Comparison of ENCODE assay signal across 8 cellular contexts in genomic region chr11:65560555-65561418, GRCh38. TPM values are rescaled to one million over a fixed set of nuclear protein-coding genes. Genes with fewer than 3 reads are reported as not detected.
A peak's percentile ranks its signal among the peaks of the same experiment; 100 is the strongest.
DNase-seq lines count a peak whose midpoint lies in the region; ATAC-seq and TF ChIP-seq lines count a peak whose summit lies in the region.

No MANE protein-coding gene starts in this region.

- H3K4me3 ChIP-seq in foreskin fibroblast (ENCODE audit: low read depth in 1 of 2, low read length in 2 of 2) (no peak overlapping the region), parathyroid adenoma (ENCODE audit: low read depth, low read length) (no peak overlapping the region), lower leg skin (ENCODE audit: low read depth, poor library complexity, severe bottlenecking) (no peak overlapping the region)

- intact Hi-C loops in lower leg skin (cut with DNase I; ENCODE audit: low total_unique reads), result no loop called here

- ATAC-seq in GM18519 (IDR thresholded peaks at IDR 0.05; ENCODE audit: low FRiP score, unreplicated experiment) (no peak), GM18873 (IDR thresholded peaks at IDR 0.05; ENCODE audit: low FRiP score, unreplicated experiment) (no peak)

- DNase-seq in NCI-H1105 treated with DMSO at 0.1 percent for 48 hours (lab: John Stamatoyannopoulos, UW) (peak; percentile 15), NCI-H1105 (lab: John Stamatoyannopoulos, UW) (no peak), SK-N-DZ (ENCODE audit: low spot score) (peak; percentile 83), foreskin fibroblast (peak; percentile 38 to 59), lower leg skin (ENCODE audit: low spot score in 2 of 2) (no peak)

- H3K9ac ChIP-seq in parathyroid adenoma, result no peak overlapping the region

- no peak for TF ChIP-seq CTCF in foreskin fibroblast (IDR thresholded peaks at IDR 0.05; ENCODE audit: low read depth, low read length)
- no peak for TF ChIP-seq CTCF in parathyroid adenoma (IDR thresholded peaks at IDR 0.05)
- TF ChIP-seq CTCF in lower leg skin (IDR thresholded peaks at IDR 0.05), result no peak

- no peaks in the 10 kb centered on the region for H3K36me3 ChIP-seq in parathyroid adenoma (ENCODE audit: control insufficient read depth, insufficient read depth, low read length)

- H3K9me3 ChIP-seq in parathyroid adenoma (ENCODE audit: control insufficient read depth, low read length), result no peaks in the 10 kb centered on the region

- no peak overlapping the region for H3K4me2 ChIP-seq in parathyroid adenoma (ENCODE audit: low read length)

- WGBS in lower leg skin, 2 donors, result 28 to 33% methylated on average over 15 of the region's 15 CpGs

- no peak for TF ChIP-seq POLR2A in lower leg skin (IDR thresholded peaks at IDR 0.05)

- no peak overlapping the region for H2AFZ ChIP-seq in parathyroid adenoma

- peaks cover 19% of the 10 kb centered on the region for H3K4me1 ChIP-seq in parathyroid adenoma

- H3K27me3 ChIP-seq in parathyroid adenoma (ENCODE audit: control insufficient read depth, insufficient read depth, low read length), result no peaks in the 10 kb centered on the region

- H3K79me2 ChIP-seq in parathyroid adenoma, result peaks cover 10% of the 10 kb centered on the region

- H3K27ac ChIP-seq in parathyroid adenoma, result peak overlapping the region; percentile 87

RNA-seq across cellular contexts. Expression of gene LTBP3, which starts 2.6 kb away (rescaled TPM):
- polyA plus RNA-seq in SK-N-DZ (2014; cell fraction: cytosol; rRNA removed), result 7.7 and 11.5 TPM in 2 replicates
- polyA plus RNA-seq in SK-N-DZ (2014; cell fraction: nucleus; rRNA removed), result 41.4 and 60.9 TPM in 2 replicates
- total RNA-seq in lower leg skin, result 100 to 1,000 TPM in 2 of 4 donors, 10 to 100 TPM in 2; 71.9 to 113 (median 100) TPM

RNA-seq across cellular contexts. Expression of gene ZNRD2, which starts 9.5 kb away (rescaled TPM):
- 68.9 and 74.6 TPM in 2 replicates for polyA plus RNA-seq in SK-N-DZ (2014; cell fraction: cytosol; rRNA removed)
- polyA plus RNA-seq in SK-N-DZ (2014; cell fraction: nucleus; rRNA removed), result 51.2 and 87.1 TPM in 2 replicates
- total RNA-seq in lower leg skin, result 10 to 100 TPM; 41.9 to 62.9 (median 50.6) TPM

RNA-seq across cellular contexts. Expression of gene FAM89B, which starts 11.6 kb away (rescaled TPM):
- 59.4 and 85.8 TPM in 2 replicates for polyA plus RNA-seq in SK-N-DZ (2014; cell fraction: cytosol; rRNA removed)
- 44.3 and 61.6 TPM in 2 replicates for polyA plus RNA-seq in SK-N-DZ (2014; cell fraction: nucleus; rRNA removed)
- 10 to 100 TPM; 57.8 to 73.3 (median 61.2) TPM for total RNA-seq in lower leg skin

RNA-seq across cellular contexts. Expression of gene EHBP1L1, which starts 15.1 kb away (rescaled TPM):
- polyA plus RNA-seq in SK-N-DZ (2014; cell fraction: cytosol; rRNA removed), result 4.4 and 10.3 TPM in 2 replicates
- polyA plus RNA-seq in SK-N-DZ (2014; cell fraction: nucleus; rRNA removed), result 6.3 and 10.7 TPM in 2 replicates
- total RNA-seq in lower leg skin, result 10 to 100 TPM; 40.5 to 71.0 (median 57.3) TPM

RNA-seq across cellular contexts. Expression of gene KCNK7, which starts 34.8 kb away (rescaled TPM):
- 0.19 and 0.38 TPM in 2 replicates for polyA plus RNA-seq in SK-N-DZ (2014; cell fraction: cytosol; rRNA removed)
- polyA plus RNA-seq in SK-N-DZ (2014; cell fraction: nucleus; rRNA removed), result 1.6 and 2.0 TPM in 2 replicates
- 100 to 1,000 TPM; 168 to 197 (median 184) TPM for total RNA-seq in lower leg skin

Comparison
In these comparisons a context has a peak if more than half of its experiments do, and no peak if none do; other contexts are left out.
1. DNase-seq: peak in NCI-H1105 treated with DMSO at 0.1 percent for 48 hours (single experiment), SK-N-DZ (single experiment) and foreskin fibroblast (2 of 2); none in NCI-H1105 (single experiment) and lower leg skin (0 of 2).